Comparison of ENCODE assay signal across 1 cellular context in genomic region chr6:57046332-57047256, GRCh38.
A peak's percentile ranks its signal among the peaks of the same experiment; 100 is the strongest.
TF ChIP-seq lines count a peak whose summit lies in the region.

Gene KIAA1586, plus strand, starts transcription at chr6:57046693. Its CDS starts 63 bp downstream, at chr6:57046756.

TF ChIP-seq in HepG2, 621 proteins besides CTCF, POLR2A, EP300 and RAD21 (continued from another document):
- TF ChIP-seq ZHX2 (IDR thresholded peaks at IDR 0.05; ENCODE audit: low read depth) (0 out of 2 replicates have a peak, but pooled peaks have one; percentile 51), ZHX2 (CRISPR knock-in tag; IDR thresholded peaks at IDR 0.05; ENCODE audit: borderline replicate concordance) (0 out of 2 replicates have a peak, but pooled peaks have one; percentile 72), ZNF691 (CRISPR knock-in tag; IDR thresholded peaks at IDR 0.05; ENCODE audit: borderline replicate concordance, low read depth) (peak; percentile 90; the same call in 1 of the 2 replicates), PRDM10 (CRISPR knock-in tag; IDR thresholded peaks at IDR 0.05; ENCODE audit: low read depth) (0 out of 2 replicates have a peak, but pooled peaks have one; percentile 63)
